ENCODE assay signal across 20 cellular contexts in genomic region chr9:14373726-14374125, GRCh38. TPM values are rescaled to one million over a fixed set of nuclear protein-coding genes. Genes with fewer than 3 reads are reported as not detected.
DNase-seq lines count a peak whose midpoint lies in the region; ATAC-seq and TF ChIP-seq lines count a peak whose summit lies in the region.
"Had no signal": no experiment of that assay in that cellular context is flagged by ENCODE, and none has a peak within 500 bp of the region (broad histone marks: within the 10 kb centered on the region; RNA-seq: fewer than 3 reads in every experiment).

No MANE protein-coding gene starts in this region.

- H2BK12ac ChIP-seq in mesenchymal stem cell (ENCODE audit: low read length in 2 of 2) = peak overlapping the region in 1 of 2 experiments; percentile 50

- TF ChIP-seq POLR2A in IMR-90 (IDR thresholded peaks at IDR 0.05; ENCODE audit: low read depth, low read length) (no peak), thyroid gland (IDR thresholded peaks at IDR 0.05) (no peak)

- H4K91ac ChIP-seq in IMR-90 (ENCODE audit: insufficient read depth, low read depth, low read length) (no peak overlapping the region), mesenchymal stem cell (ENCODE audit: low read length) (no peak overlapping the region)

- peaks cover 7% of the 10 kb centered on the region for H3K4me1 ChIP-seq in IMR-90 (ENCODE audit: control insufficient read depth, insufficient read depth, low read length)
- peaks cover 14% of the 10 kb centered on the region for H3K4me1 ChIP-seq in hepatocyte (ENCODE audit: insufficient read depth)
- H3K4me1 ChIP-seq in thyroid gland = peaks cover 5 to 22% of the 10 kb centered on the region in 2 donors
- peaks cover 2% of the 10 kb centered on the region for H3K4me1 ChIP-seq in mesenchymal stem cell (ENCODE audit: control insufficient read depth, insufficient read depth, low read depth, low read length)

- H3K4me2 ChIP-seq in IMR-90 (ENCODE audit: low read depth, low read length) (no peak overlapping the region), hepatocyte (no peak overlapping the region), mesenchymal stem cell (ENCODE audit: low read length, poor library complexity, severe bottlenecking) (no peak overlapping the region)
- H3K4me2 ChIP-seq: KMS-11 had no signal

- dilution Hi-C loops in IMR-90 (cut with HindIII; ENCODE audit: low sequenced_read_pairs, unreplicated experiment) = no loop called here

- WGBS in IMR-90 (ENCODE audit: extremely low coverage in 2 of 2, insufficient read length in 1 of 2), 2 experiments = 67% methylated on average over 3 of the region's 4 CpGs; no CpG with 5 or more reads in 1 of the 2 experiments
- WGBS in hepatocyte (ENCODE audit: low lambda C conversion rate, missing lambda C conversion rate) = 67% methylated on average over 4 of the region's 4 CpGs
- WGBS in thyroid gland, 2 donors = 81 to 86% methylated on average over 4 of the region's 4 CpGs
- 38% methylated on average over 3 of the region's 4 CpGs for WGBS in mesenchymal stem cell

- H3K9me2 ChIP-seq in hepatocyte (replicated peaks; ENCODE audit: insufficient read depth) = no peaks in the 10 kb centered on the region

- H3K4ac ChIP-seq in IMR-90 (ENCODE audit: low read depth, low read length) (no peak overlapping the region), mesenchymal stem cell (ENCODE audit: low read depth in 1 of 2, low read length in 2 of 2) (no peak overlapping the region)

- H2AFZ ChIP-seq in IMR-90 (replicated peaks; ENCODE audit: low read length, poor library complexity) = no peak overlapping the region
- no peak overlapping the region for H2AFZ ChIP-seq in hepatocyte
- H2AFZ ChIP-seq in mesenchymal stem cell (ENCODE audit: low read depth, low read length) = no peak overlapping the region

- H2BK120ac ChIP-seq in IMR-90 (ENCODE audit: low read depth, low read length) = peak overlapping the region; percentile 45; the same call in 1 of the 2 replicates
- H2BK120ac ChIP-seq in mesenchymal stem cell (ENCODE audit: low read depth, low read length) = no peak overlapping the region

- H3K9ac ChIP-seq in IMR-90 (ENCODE audit: low read depth, low read length) (no peak overlapping the region), mesenchymal stem cell (ENCODE audit: low read length) (no peak overlapping the region)
- H3K9ac ChIP-seq: KMS-11 had no signal

- ATAC-seq in IMR-90 (ENCODE audit: low read depth) = no peak
- ATAC-seq: activated T-helper 17 cell treated with anti-CD3 and anti-CD28 coated beads, Interleukin-2, amount 50 U/mL, for 72 hours; natural killer cell; T-cell had no signal

- no TSS peak for BruUV-seq in IMR-90 (replicated peaks; lab: Mats Ljungman, UMichigan)

- no peak overlapping the region for H4K5ac ChIP-seq in IMR-90 (ENCODE audit: low read depth, low read length)

- in situ Hi-C loops in IMR-90 (cut with MboI; ENCODE audit: low sequenced_read_pairs) = no loop called here

- H2AK5ac ChIP-seq in IMR-90 (ENCODE audit: low read depth, low read length) (no peak overlapping the region), mesenchymal stem cell (ENCODE audit: low read length, severe bottlenecking) (no peak overlapping the region)

- H3K27me3 ChIP-seq in IMR-90 (ENCODE audit: control insufficient read depth, insufficient read depth, low read length) = peaks cover 10% of the 10 kb centered on the region
- no peaks in the 10 kb centered on the region for H3K27me3 ChIP-seq in hepatocyte
- no peaks in the 10 kb centered on the region for H3K27me3 ChIP-seq in thyroid gland
- H3K27me3 ChIP-seq in mesenchymal stem cell (ENCODE audit: control insufficient read depth in 1 of 2, insufficient read depth in 1 of 2, low read length in 2 of 2) = peaks cover 0 to 18% of the 10 kb centered on the region in 2 experiments
- H3K27me3 ChIP-seq: heart right ventricle had no signal

- no peak overlapping the region for H3K56ac ChIP-seq in IMR-90 (ENCODE audit: extremely low read depth, insufficient read depth, low read length)

- H3K9me3 ChIP-seq in IMR-90 (ENCODE audit: control insufficient read depth, insufficient read depth, low read length) = no peaks in the 10 kb centered on the region; the same call in 1 of the 2 replicates
- no peaks in the 10 kb centered on the region for H3K9me3 ChIP-seq in hepatocyte (ENCODE audit: low read depth)
- no peaks in the 10 kb centered on the region for H3K9me3 ChIP-seq in thyroid gland
- H3K9me3 ChIP-seq in mesenchymal stem cell (ENCODE audit: control insufficient read depth, low read length) = peaks cover 4% of the 10 kb centered on the region

- H2BK5ac ChIP-seq in IMR-90 (ENCODE audit: low read depth, low read length, poor library complexity, severe bottlenecking) = peak overlapping the region; percentile 5
- no peak overlapping the region for H2BK5ac ChIP-seq in mesenchymal stem cell (ENCODE audit: low read depth, low read length, poor library complexity, severe bottlenecking)

- H4K8ac ChIP-seq in IMR-90 (ENCODE audit: low read depth in 2 of 2, low read length in 2 of 2) = 0 out of 4 replicates have a peak overlapping the region, but pooled peaks of 1 of the 2 experiments have one; percentile 21
- no peak overlapping the region for H4K8ac ChIP-seq in mesenchymal stem cell (ENCODE audit: low read length)

- H3K23ac ChIP-seq in IMR-90 (ENCODE audit: low read depth, low read length) (no peak overlapping the region), mesenchymal stem cell (ENCODE audit: low read length in 2 of 2) (no peak overlapping the region)

- CTCF ChIA-PET in IMR-90 (lab: Yijun Ruan, JAX) = interaction anchor here (0.5 kb wide), 1 partner anchor 22 kb away, joined by 4 read pairs; no protein-coding TSS in a partner anchor

- intact Hi-C loops in IMR-90 (cut with micrococcal nuclease) (no loop called here), thyroid gland (cut with DNase I) (no loop called here)

- H3K36me3 ChIP-seq in IMR-90 (ENCODE audit: control insufficient read depth, insufficient read depth, low read length) = no peaks in the 10 kb centered on the region
- H3K36me3 ChIP-seq in hepatocyte (replicated peaks; ENCODE audit: insufficient read depth, low read depth) = no peaks in the 10 kb centered on the region
- H3K36me3 ChIP-seq in thyroid gland = no peaks in the 10 kb centered on the region
- no peaks in the 10 kb centered on the region for H3K36me3 ChIP-seq in mesenchymal stem cell (ENCODE audit: control insufficient read depth in 1 of 2, insufficient read depth in 2 of 2, low read depth in 1 of 2, low read length in 2 of 2)
- H3K36me3 ChIP-seq: heart right ventricle had no signal

- DNase-seq in IMR-90 (no peak), choroid plexus epithelial cell (ENCODE audit: low read depth) (peak; percentile 34), hepatocyte (ENCODE audit: low spot score) (no peak), thyroid gland (no peak), NCI-H2107 (lab: John Stamatoyannopoulos, UW) (no peak), GOT3 (lab: John Stamatoyannopoulos, UW) (no peak), mesenchymal stem cell (no peak)
- DNase-seq: activated CD4-positive, alpha-beta T cell treated with anti-CD3 and anti-CD28 coated beads for 4 hours; CD8-positive, alpha-beta memory T cell; DMS79 treated with DMSO at 0.1 percent for 48 hours; heart right ventricle; natural killer cell; NCI-H1092; NCI-H2081 treated with DMSO at 0.1 percent for 48 hours; RPMI8226; stimulated activated CD4-positive, alpha-beta T cell treated with anti-CD3 and anti-CD28 coated beads, Interleukin-4, amount 100 ng/mL, for 24 hours; T-cell had no signal

- H4K20me1 ChIP-seq in IMR-90 (ENCODE audit: insufficient read depth, low read length) (no peaks in the 10 kb centered on the region), hepatocyte (ENCODE audit: insufficient read depth, poor library complexity, severe bottlenecking) (no peaks in the 10 kb centered on the region)

- no peak overlapping the region for H3K18ac ChIP-seq in IMR-90 (ENCODE audit: low read depth, low read length)
- H3K18ac ChIP-seq in mesenchymal stem cell (ENCODE audit: low read depth in 1 of 2, low read length in 2 of 2) = peak overlapping the region in 1 of 2 experiments; percentile 9

- no peak overlapping the region for H3K27ac ChIP-seq in IMR-90 (ENCODE audit: insufficient read depth, low read length)
- peak overlapping the region; percentile 25 for H3K27ac ChIP-seq in hepatocyte
- H3K27ac ChIP-seq in thyroid gland = peak overlapping the region in 2 of 3 donors; percentile 37 to 68
- H3K27ac ChIP-seq in mesenchymal stem cell (ENCODE audit: low read length, poor library complexity, severe bottlenecking) = no peak overlapping the region
- H3K27ac ChIP-seq: KMS-11 had no signal

- H3K9me1 ChIP-seq in IMR-90 (ENCODE audit: insufficient read depth, low read length) = no peaks in the 10 kb centered on the region; the same call in 1 of the 2 replicates

- H2BK15ac ChIP-seq in IMR-90 (ENCODE audit: low read depth, low read length) = 0 out of 3 replicates have a peak overlapping the region, but pooled peaks have one; percentile 41
- no peak overlapping the region for H2BK15ac ChIP-seq in mesenchymal stem cell (ENCODE audit: low read depth, poor library complexity, severe bottlenecking)

- H3K14ac ChIP-seq in IMR-90 (replicated peaks; ENCODE audit: low read depth, low read length) (0 out of 2 replicates have a peak overlapping the region, but pooled peaks have one; percentile 41), mesenchymal stem cell (ENCODE audit: low read length in 2 of 2) (no peak overlapping the region)

- H3K79me2 ChIP-seq in hepatocyte = no peaks in the 10 kb centered on the region

- no peak overlapping the region for H2AK9ac ChIP-seq in IMR-90 (replicated peaks; ENCODE audit: low read depth, low read length, poor library complexity)

- H3K79me1 ChIP-seq in IMR-90 (ENCODE audit: low read depth in 1 of 2, low read length in 2 of 2) (no peaks in the 10 kb centered on the region), mesenchymal stem cell (replicated peaks; ENCODE audit: low read length, poor library complexity, severe bottlenecking) (no peaks in the 10 kb centered on the region)

- H2BK20ac ChIP-seq in IMR-90 (ENCODE audit: low read depth, low read length) = peak overlapping the region; percentile 55; the same call in 1 of the 2 replicates

- TF ChIP-seq CTCF in IMR-90 (conservative IDR thresholded peaks at IDR 0.05; ENCODE audit: low read depth, low read length) (no peak), choroid plexus epithelial cell (conservative IDR thresholded peaks at IDR 0.05; ENCODE audit: low read depth, low read length) (no peak), hepatocyte (IDR thresholded peaks at IDR 0.05; ENCODE audit: poor library complexity) (no peak), thyroid gland (IDR thresholded peaks at IDR 0.05) (no peak)

- H3K4me3 ChIP-seq in IMR-90 (ENCODE audit: insufficient read depth, low read depth, low read length) (no peak overlapping the region), choroid plexus epithelial cell (ENCODE audit: low read depth, low read length) (no peak overlapping the region), hepatocyte (no peak overlapping the region), thyroid gland (replicated peaks in 1 of 3) (no peak overlapping the region), mesenchymal stem cell (ENCODE audit: insufficient read depth in 1 of 2, low read depth in 1 of 2, low read length in 2 of 2) (no peak overlapping the region)
- H3K4me3 ChIP-seq: heart right ventricle, smooth muscle cell had no signal

- no peak for TF ChIP-seq RAD21 in IMR-90 (IDR thresholded peaks at IDR 0.05; ENCODE audit: low read length)

- POLR2A ChIA-PET in IMR-90 (lab: Charles Lee; ENCODE audit: unreplicated experiment) = no interaction called here

RNA-seq across cellular contexts. Expression of gene NFIB, which starts 59.8 kb away (rescaled TPM):
- total RNA-seq in IMR-90 (2012; rRNA removed) = 2.0 and 2.2 TPM in 2 replicates
- 1.2 and 1.4 TPM in 2 replicates for polyA plus RNA-seq in IMR-90 (2012; rRNA removed)
- polyA plus RNA-seq in IMR-90 (2012; cell fraction: cytosol; rRNA removed) = 0.55 and 0.99 TPM in 2 replicates
- polyA plus RNA-seq in IMR-90 (2012; cell fraction: nucleus; rRNA removed; ENCODE audit: low replicate concordance) = 0.38 and 2.1 TPM in 2 replicates
- total RNA-seq in hepatocyte = 22.8 and 27.3 TPM in 2 replicates
- polyA plus RNA-seq in hepatocyte = 13.4 and 15.2 TPM in 2 replicates
- total RNA-seq in thyroid gland = 100 to 1,000 TPM in 3 of 4 donors, 10 to 100 TPM in 1; 57.9 to 144 (median 125) TPM
- polyA plus RNA-seq in mesenchymal stem cell (2013, experiment 1 of 2) = 1.2 TPM
- polyA plus RNA-seq in mesenchymal stem cell (2013, experiment 2 of 2) = 0.78 TPM
- total RNA-seq: CD8-positive, alpha-beta memory T cell had no signal
- polyA plus RNA-seq: CD8-positive, alpha-beta memory T cell had no signal

Comparison
In these comparisons a context has a peak if more than half of its experiments do, and no peak if none do; other contexts are left out.
1. H3K27ac ChIP-seq: peak in hepatocyte (single experiment) and thyroid gland (2 of 3); none in IMR-90 (single experiment) and mesenchymal stem cell (single experiment).